In the genomic region with DNA sequence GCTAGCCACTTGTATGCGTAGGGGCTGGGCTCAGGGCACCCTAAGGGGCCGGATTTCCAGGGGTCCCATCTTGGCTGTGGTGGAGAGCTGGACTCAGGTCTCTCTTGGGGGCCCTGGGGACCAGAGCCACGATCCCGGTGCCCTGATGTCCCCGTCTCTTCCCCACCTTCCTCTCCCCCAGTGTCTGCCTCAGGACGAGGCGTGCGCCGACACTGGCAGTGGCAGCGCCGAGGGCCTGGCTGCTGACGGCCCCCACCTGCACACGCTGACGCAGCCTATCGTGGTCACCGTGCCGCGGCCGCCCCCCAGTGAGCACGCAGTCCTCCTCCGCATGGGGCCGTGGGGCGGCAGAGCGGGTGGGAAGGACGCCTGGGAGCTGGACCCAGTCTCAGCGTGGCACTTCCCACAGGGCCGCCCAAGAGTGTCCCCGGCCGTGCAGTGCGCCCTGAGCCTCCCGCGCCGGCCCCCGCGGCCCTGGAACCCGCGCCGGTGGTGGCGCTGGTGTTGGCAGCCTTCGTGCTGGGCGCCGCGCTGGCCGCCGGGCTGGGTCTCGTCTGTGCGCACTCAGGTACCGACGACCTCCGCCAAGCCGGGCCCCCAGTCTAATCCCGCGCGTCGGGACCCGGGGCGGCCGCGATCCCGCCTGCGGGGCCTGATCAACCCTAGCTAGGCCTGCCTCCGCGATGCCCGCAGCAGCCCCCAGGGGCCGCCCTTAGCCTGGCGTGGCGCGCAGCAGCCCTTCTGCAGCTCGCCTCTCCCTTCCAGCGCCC, we compare ENCODE assay signal across 1 cellular context.
TF ChIP-seq lines count a peak whose summit lies in the region.

No MANE protein-coding gene starts in this region.

TF ChIP-seq in WTC11, 78 proteins besides CTCF, POLR2A, EP300 and RAD21 (continued from another document):
- TF ChIP-seq FOXJ3 (CRISPR knock-in tag; IDR thresholded peaks at IDR 0.05; ENCODE audit: borderline replicate concordance) = no peak
- TF ChIP-seq ELF4 (CRISPR knock-in tag; IDR thresholded peaks at IDR 0.05; ENCODE audit: low read depth) = no peak
- TF ChIP-seq, protein P1, sequence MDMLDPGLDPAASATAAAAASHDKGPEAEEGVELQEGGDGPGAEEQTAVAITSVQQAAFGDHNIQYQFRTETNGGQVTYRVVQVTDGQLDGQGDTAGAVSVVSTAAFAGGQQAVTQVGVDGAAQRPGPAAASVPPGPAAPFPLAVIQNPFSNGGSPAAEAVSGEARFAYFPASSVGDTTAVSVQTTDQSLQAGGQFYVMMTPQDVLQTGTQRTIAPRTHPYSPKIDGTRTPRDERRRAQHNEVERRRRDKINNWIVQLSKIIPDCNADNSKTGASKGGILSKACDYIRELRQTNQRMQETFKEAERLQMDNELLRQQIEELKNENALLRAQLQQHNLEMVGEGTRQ (CRISPR knock-in tag; IDR thresholded peaks at IDR 0.05) = no peak
- 0 out of 2 replicates have a peak, but pooled peaks have one; percentile 25 for TF ChIP-seq NR3C1 (CRISPR knock-in tag; conservative IDR thresholded peaks at IDR 0.05; ENCODE audit: low read depth)
- TF ChIP-seq ZNF423 (CRISPR knock-in tag; IDR thresholded peaks at IDR 0.05) = peak; percentile 37; the same call in 1 of the 2 replicates
- TF ChIP-seq ZNF232 (CRISPR knock-in tag; IDR thresholded peaks at IDR 0.05) = no peak
- no peak for TF ChIP-seq ZNF396 (CRISPR knock-in tag; IDR thresholded peaks at IDR 0.05; ENCODE audit: borderline replicate concordance)
- no peak for TF ChIP-seq ATF3 (CRISPR knock-in tag; conservative IDR thresholded peaks at IDR 0.05)
- TF ChIP-seq NFATC4 (CRISPR knock-in tag; IDR thresholded peaks at IDR 0.05) = no peak
- TF ChIP-seq JAZF1 (CRISPR knock-in tag; IDR thresholded peaks at IDR 0.05) = no peak
- peak; percentile 32; the same call in 1 of the 2 replicates for TF ChIP-seq SP1 (CRISPR knock-in tag; conservative IDR thresholded peaks at IDR 0.05)
- TF ChIP-seq KAT7 (CRISPR knock-in tag; IDR thresholded peaks at IDR 0.05; ENCODE audit: borderline replicate concordance) = 0 out of 2 replicates have a peak, but pooled peaks have one; percentile 23
